In genomic region chr4:184769285-184769825, GRCh38 we compare ENCODE assay signal across 15 cellular contexts.
"Had no signal": no experiment of that assay in that cellular context is flagged by ENCODE, and none has a peak within 500 bp of the region (broad histone marks: within the 10 kb centered on the region; RNA-seq: fewer than 3 reads in every experiment).

No MANE protein-coding gene starts in this region.

- DNase-seq: activated B cell treated with CpG ODN at 0.5 μM for 24 hours; activated CD4-positive, alpha-beta T cell treated with anti-CD3 and anti-CD28 coated beads, Interleukin-2, amount 50 U/mL, for 1 hour; activated CD8-positive, alpha-beta memory T cell treated with anti-CD3 and anti-CD28 coated beads, Interleukin-2, amount 50 U/mL, for 4 hours; activated gamma-delta T cell; activated T-cell treated with anti-CD3 and anti-CD28 coated beads, Interleukin-2, amount 50 U/mL, for 48 hours; dermis blood vessel endothelial cell; effector memory CD8-positive, alpha-beta T cell; hippocampal formation; midbrain; nephron progenitor cell; occipital lobe; stimulated activated CD4-positive, alpha-beta T cell treated with anti-CD3 and anti-CD28 coated beads, Interleukin-12 subunit alpha, Interleukin-12 subunit beta, amount 100 ng/mL, for 4 hours; stimulated activated CD4-positive, alpha-beta T cell treated with anti-CD3 and anti-CD28 coated beads, Interleukin-1b, Interleukin-23, amount 100 ng/mL, for 48 hours had no signal

- ATAC-seq: effector memory CD8-positive, alpha-beta T cell; left lobe of liver; T-cell had no signal
